In the genomic region with DNA sequence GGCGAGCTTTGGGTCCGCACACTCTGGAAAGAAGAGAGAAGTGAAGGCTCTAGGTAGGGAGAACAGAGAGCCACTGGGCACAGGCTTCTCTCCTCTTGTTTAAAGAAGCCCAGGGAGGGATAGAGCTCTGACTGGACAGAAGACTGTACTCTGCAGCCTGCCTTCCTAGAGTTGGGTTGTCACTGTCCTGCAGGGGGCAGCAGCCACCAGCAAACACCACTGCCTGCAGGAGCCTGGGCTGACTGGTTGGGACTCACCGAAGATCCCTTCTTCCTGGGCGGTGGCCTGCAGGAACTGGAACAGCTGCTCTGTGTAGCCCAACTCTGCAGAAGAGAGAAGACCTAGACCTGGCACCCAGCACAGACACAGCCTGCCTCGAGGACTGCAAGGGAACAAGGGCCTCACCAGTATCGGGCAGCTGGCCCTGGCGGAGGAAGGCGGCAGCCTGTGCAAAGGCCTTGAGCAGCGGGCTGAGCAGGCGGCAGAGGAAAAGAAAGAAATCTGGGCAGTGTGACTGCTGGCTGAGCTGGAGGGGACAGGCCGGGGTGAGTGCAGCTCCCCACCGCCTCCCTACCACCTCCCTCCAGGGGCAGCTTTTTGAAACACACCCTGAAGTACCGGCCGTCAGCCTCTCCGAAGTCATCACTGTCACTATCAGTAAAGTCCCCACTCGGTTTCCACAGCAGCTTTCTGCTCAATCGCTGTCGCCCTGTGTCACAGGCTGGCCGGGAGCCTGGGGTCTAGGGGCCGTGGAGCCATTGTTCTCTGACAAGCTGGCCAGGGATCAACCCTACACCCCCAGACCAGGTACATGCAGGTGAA, we compare ENCODE assay signal across 8 cellular contexts. TPM values are rescaled to one million over a fixed set of nuclear protein-coding genes. Genes with fewer than 3 reads are reported as not detected.
DNase-seq lines count a peak whose midpoint lies in the region; ATAC-seq and TF ChIP-seq lines count a peak whose summit lies in the region.
"Not testable (repeated sequence)": the region's sequence is repeated elsewhere in the genome, so short reads cannot be mapped to it uniquely, and the experiment has no call there.

No MANE protein-coding gene starts in this region.

- not testable (repeated sequence) for H3K79me2 ChIP-seq in neural progenitor cell (ENCODE audit: low read depth)

- not testable (repeated sequence) for H3K36me3 Mint-ChIP-seq in CD4-positive, alpha-beta T cell (ENCODE audit: low read depth); neural progenitor cell

- H3K27me3 Mint-ChIP-seq in CD4-positive, alpha-beta T cell, result not testable (repeated sequence)
- H3K27me3 Mint-ChIP-seq in neural progenitor cell (ENCODE audit: insufficient read depth, low read depth), result peaks cover 12% of the 10 kb centered on the region

- H3K36me3 ChIP-seq in neural progenitor cell, result not testable (repeated sequence)

- intact Hi-C loops in CD4-positive, alpha-beta T cell (cut with DNase I, micrococcal nuclease), result loop anchor here (10.0 kb wide), 3 partner anchors 92 to 482 kb away; a partner anchor contains a TSS

- not testable (repeated sequence) for H3K27ac Mint-ChIP-seq in CD4-positive, alpha-beta T cell; neural progenitor cell

- POLR2A ChIA-PET in CD4-positive, alpha-beta T cell (lab: Charles Lee), result interaction anchor here (1.1 kb wide), 1 partner anchor 94 kb away, joined by 3 read pairs; a partner anchor contains a TSS

- DNase-seq in CD4-positive, alpha-beta T cell, result peak; percentile 48 to 69 (median 63)
- DNase-seq in HT-29 (ENCODE audit: low spot score) (peak; percentile 87), astrocyte of the cerebellum (ENCODE audit: low read depth) (peak; percentile 54), glomerular visceral epithelial cell (ENCODE audit: extremely low spot score) (peak; percentile 81), neural progenitor cell (ENCODE audit: low spot score) (peak; percentile 87)
- DNase-seq in activated CD4-positive, CD25-positive, alpha-beta regulatory T cell treated with anti-CD3 and anti-CD28 coated beads, Interleukin-2, amount 50 U/mL, for 16 hours (ENCODE audit: low read depth, low spot score), result peak; percentile 26
- peak; percentile 26 to 56 for DNase-seq in stimulated activated CD8-positive, alpha-beta memory T cell treated with anti-CD3 and anti-CD28 coated beads, Interleukin-2, amount 100 ng/mL, for 1 hour (ENCODE audit: low read depth in 2 of 2)

- peak; percentile 91 for ATAC-seq in CD4-positive, alpha-beta T cell (ENCODE audit: poor library complexity)
- peak; percentile 56 for ATAC-seq in GM21528 (IDR thresholded peaks at IDR 0.05; ENCODE audit: low FRiP score, unreplicated experiment)

- not testable (repeated sequence) for H3K9me3 ChIP-seq in CD4-positive, alpha-beta T cell (ENCODE audit: control insufficient read depth, low read length); neural progenitor cell (ENCODE audit: low read depth)

- in situ Hi-C loops in astrocyte of the cerebellum (cut with HindIII; ENCODE audit: low sequenced_read_pairs), result not testable (repeated sequence)

- H3F3A ChIP-seq in neural progenitor cell (ENCODE audit: low read depth), result not testable (repeated sequence)

- TF ChIP-seq CTCF in CD4-positive, alpha-beta T cell (IDR thresholded peaks at IDR 0.05), result peak; percentile 74
- TF ChIP-seq CTCF in astrocyte of the cerebellum (IDR thresholded peaks at IDR 0.05; ENCODE audit: low read depth, low read length, missing control alignments), result peak; percentile 77
- peak; percentile 85 for TF ChIP-seq CTCF in neural progenitor cell (IDR thresholded peaks at IDR 0.05)

- H4K20me1 ChIP-seq in neural progenitor cell (ENCODE audit: low read depth), result not testable (repeated sequence)

- not testable (repeated sequence) for H3K9ac ChIP-seq in neural progenitor cell

- H3K9me3 Mint-ChIP-seq in CD4-positive, alpha-beta T cell; neural progenitor cell: not testable (repeated sequence)

- not testable (repeated sequence) for H3K4me1 ChIP-seq in neural progenitor cell

- H3K27me3 ChIP-seq in CD4-positive, alpha-beta T cell (ENCODE audit: control insufficient read depth, insufficient read depth, low read length); neural progenitor cell: not testable (repeated sequence)

- H3K4me3 ChIP-seq in astrocyte of the cerebellum (ENCODE audit: low read depth, low read length); neural progenitor cell: not testable (repeated sequence)

- H3K4me3 Mint-ChIP-seq in CD4-positive, alpha-beta T cell; neural progenitor cell: not testable (repeated sequence)

- not testable (repeated sequence) for H3K27ac ChIP-seq in CD4-positive, alpha-beta T cell (ENCODE audit: low read depth, low read length); neural progenitor cell

- CTCF ChIA-PET in CD4-positive, alpha-beta T cell (lab: Charles Lee), result interaction anchor here (0.6 to 1.7 kb wide), 5 partner anchors 11 to 182 kb away, joined by 3 to 10 read pairs (median 4); a partner anchor contains a TSS

- H3K4me1 Mint-ChIP-seq in CD4-positive, alpha-beta T cell (ENCODE audit: low read depth); neural progenitor cell: not testable (repeated sequence)

- not testable (repeated sequence) for H3K4me2 ChIP-seq in neural progenitor cell

- not testable (repeated sequence) for H2AFZ ChIP-seq in neural progenitor cell (replicated peaks)

RNA-seq across cellular contexts. Expression of a gene that starts 11.8 kb away (rescaled TPM):
- total RNA-seq in CD4-positive, alpha-beta T cell, result 1 to 10 TPM; 1.3 to 2.0 TPM
- total RNA-seq in HT-29 (2014; rRNA removed; shearing (Covaris generic)), result not detected in 2 replicates
- total RNA-seq in neural progenitor cell (ENCODE audit: low replicate concordance), result not detected in 2 replicates

RNA-seq across cellular contexts. Expression of a gene that starts 31.3 kb away (rescaled TPM):
- 10 to 100 TPM; 74.0 to 78.3 TPM for total RNA-seq in CD4-positive, alpha-beta T cell
- 7.3 and 9.8 TPM in 2 replicates for total RNA-seq in HT-29 (2014; rRNA removed; shearing (Covaris generic))
- 32.7 and 44.4 TPM in 2 replicates for total RNA-seq in neural progenitor cell (ENCODE audit: low replicate concordance)

Comparison
In these comparisons a context has a peak if more than half of its experiments do, and no peak if none do; other contexts are left out.
1. DNase-seq: peak in every context shown above with its lines; median percentile 87 in HT-29; 87 in neural progenitor cell; 81 in glomerular visceral epithelial cell; 63 in CD4-positive, alpha-beta T cell; 54 in astrocyte of the cerebellum; 41 in stimulated activated CD8-positive, alpha-beta memory T cell treated with anti-CD3 and anti-CD28 coated beads, Interleukin-2, amount 100 ng/mL, for 1 hour; 26 in activated CD4-positive, CD25-positive, alpha-beta regulatory T cell treated with anti-CD3 and anti-CD28 coated beads, Interleukin-2, amount 50 U/mL, for 16 hours.